In genomic region chr6:37017606-37018005, GRCh38 we compare ENCODE assay signal across 1 cellular context.
TF ChIP-seq lines count a peak whose summit lies in the region.

No MANE protein-coding gene starts in this region.

TF ChIP-seq in GM23338, 12 proteins besides CTCF, POLR2A, EP300 and RAD21 (continued from another document):
- TF ChIP-seq REST (IDR thresholded peaks at IDR 0.05; ENCODE audit: unreplicated experiment) (no peak), JUNB (IDR thresholded peaks at IDR 0.05; ENCODE audit: unreplicated experiment) (no peak), ZNF462 (CRISPR knock-in tag; IDR thresholded peaks at IDR 0.05) (no peak), ETS1 (IDR thresholded peaks at IDR 0.05) (no peak)
